1 cellular context compared by ENCODE assay signal in genomic region chr13:102680842-102681725, GRCh38.
TF ChIP-seq lines count a peak whose summit lies in the region.

No MANE protein-coding gene starts in this region.

TF ChIP-seq in IMR-90, 13 proteins besides CTCF, POLR2A, EP300 and RAD21 (continued from another document):
- TF ChIP-seq CHD1 (IDR thresholded peaks at IDR 0.05; ENCODE audit: low read depth, low read length): no peak
- TF ChIP-seq MXI1 (IDR thresholded peaks at IDR 0.05; ENCODE audit: borderline replicate concordance, low read depth, low read length): no peak
- TF ChIP-seq USF2 (IDR thresholded peaks at IDR 0.05; ENCODE audit: low read depth, low read length): no peak
- TF ChIP-seq SMC3 (IDR thresholded peaks at IDR 0.05; ENCODE audit: low read depth, low read length): no peak
- no peak for TF ChIP-seq NFE2L2 (IDR thresholded peaks at IDR 0.05; ENCODE audit: low read depth, low read length)
- no peak for TF ChIP-seq RFX5 (IDR thresholded peaks at IDR 0.05; ENCODE audit: low read depth, low read length)
- no peak for TF ChIP-seq FOS (IDR thresholded peaks at IDR 0.05; ENCODE audit: low read depth, low read length)
TF ChIP-seq in IMR-90: peak in this region for 0.
